Comparison of ENCODE assay signal across 11 cellular contexts in the genomic region with DNA sequence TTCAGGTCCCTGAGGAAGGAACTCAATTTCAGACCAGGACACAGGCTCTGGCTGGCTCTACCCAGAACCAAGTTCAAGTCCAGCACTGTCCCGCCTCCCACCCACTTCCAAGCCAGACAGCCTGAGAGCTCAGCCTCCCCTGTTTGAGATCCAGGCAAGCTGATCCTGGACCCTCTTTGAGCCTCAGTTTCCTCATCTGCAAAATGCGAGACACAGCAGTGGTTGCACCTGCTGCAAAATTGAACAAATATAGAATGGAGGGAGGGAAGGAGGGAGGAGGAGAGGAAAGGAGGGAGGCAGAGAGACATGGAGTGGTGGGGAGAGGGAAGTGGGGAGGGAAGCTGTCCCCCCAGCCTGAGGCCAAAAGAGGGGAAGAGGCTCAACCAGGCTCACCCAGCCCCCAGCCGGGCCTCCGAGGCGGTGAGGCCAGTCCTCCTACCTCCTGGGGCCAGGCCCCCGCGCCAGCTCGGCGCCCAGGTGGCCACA. TPM values are rescaled to one million over a fixed set of nuclear protein-coding genes. Genes with fewer than 3 reads are reported as not detected.
DNase-seq lines count a peak whose midpoint lies in the region; ATAC-seq and TF ChIP-seq lines count a peak whose summit lies in the region.
"Had no signal": no experiment of that assay in that cellular context is flagged by ENCODE, and none has a peak within 500 bp of the region (broad histone marks: within the 10 kb centered on the region; RNA-seq: fewer than 3 reads in every experiment).

No MANE protein-coding gene starts in this region.

- no peak overlapping the region for H3K27ac Mint-ChIP-seq in activated CD8-positive, alpha-beta T cell treated with anti-CD3 and anti-CD28 coated beads for 36 hours
- H3K27ac Mint-ChIP-seq in activated CD8-positive, alpha-beta T cell treated with anti-CD3 and anti-CD28 coated beads, Interleukin-2, amount 10 ng/mL, durations not matched to agents 7 days and 5 days = no peak overlapping the region
- H3K27ac Mint-ChIP-seq in T-cell = no peak overlapping the region
- H3K27ac Mint-ChIP-seq: activated T-helper 1 cell treated with anti-CD3 and anti-CD28 coated beads, Interleukin-12 subunit alpha, Interleukin-12 subunit beta, Interleukin-2, Interleukin-4 antibody, amounts not matched to agents 30 ng/mL and 10 ng/mL and 1 ng/mL, durations not matched to agents 14 hours and 24 hours and 36 hours had no signal

- H3K36me3 ChIP-seq in iPS-15b (ENCODE audit: control insufficient read depth, insufficient read depth, low read length) = no peaks in the 10 kb centered on the region
- H3K36me3 ChIP-seq in smooth muscle cell (ENCODE audit: low read depth) = no peaks in the 10 kb centered on the region

- H3K4me2 ChIP-seq in smooth muscle cell = peak overlapping the region; percentile 95

- peak overlapping the region; percentile 56 for H3K4me3 ChIP-seq in iPS-15b (ENCODE audit: low read depth, low read length)
- H3K4me3 ChIP-seq in smooth muscle cell = peak overlapping the region; percentile 64

- DNase-seq in activated CD8-positive, alpha-beta T cell treated with anti-CD3 and anti-CD28 coated beads for 36 hours = no peak
- DNase-seq in activated CD8-positive, alpha-beta T cell treated with anti-CD3 and anti-CD28 coated beads, Interleukin-2, amount 10 ng/mL, durations not matched to agents 7 days and 5 days = no peak
- DNase-seq in T-cell = no peak
- DNase-seq in smooth muscle cell (lab: John Stamatoyannopoulos, UW; ENCODE audit: unreplicated experiment) = no peak
- DNase-seq in DMS153 treated with DMSO at 0.1 percent for 48 hours (lab: John Stamatoyannopoulos, UW; ENCODE audit: unreplicated experiment) = no peak
- DNase-seq in LoVo (ENCODE audit: low spot score) = no peak
- DNase-seq in NCI-H1436 treated with DMSO at 0.1 percent for 48 hours (lab: John Stamatoyannopoulos, UW) = no peak
- DNase-seq: NCI-H2227 treated with DMSO at 0.1 percent for 48 hours had no signal

- H3K79me2 ChIP-seq in smooth muscle cell (ENCODE audit: low read depth) = no peaks in the 10 kb centered on the region

- H3K36me3 Mint-ChIP-seq in activated CD8-positive, alpha-beta T cell treated with anti-CD3 and anti-CD28 coated beads for 36 hours (ENCODE audit: low read depth) = no peaks in the 10 kb centered on the region
- no peaks in the 10 kb centered on the region for H3K36me3 Mint-ChIP-seq in activated CD8-positive, alpha-beta T cell treated with anti-CD3 and anti-CD28 coated beads, Interleukin-2, amount 10 ng/mL, durations not matched to agents 7 days and 5 days (ENCODE audit: low read depth)
- H3K36me3 Mint-ChIP-seq in T-cell = no peaks in the 10 kb centered on the region

- TF ChIP-seq CTCF in activated CD8-positive, alpha-beta T cell treated with anti-CD3 and anti-CD28 coated beads for 36 hours (IDR thresholded peaks at IDR 0.05) = no peak
- no peak for TF ChIP-seq CTCF in smooth muscle cell (IDR thresholded peaks at IDR 0.05; ENCODE audit: borderline replicate concordance, insufficient read depth, poor library complexity, severe bottlenecking)

- H3K9ac ChIP-seq in iPS-15b (ENCODE audit: low read depth, low read length) = no peak overlapping the region
- no peak overlapping the region for H3K9ac ChIP-seq in smooth muscle cell (ENCODE audit: low read depth)

- peaks cover 2% of the 10 kb centered on the region for H3K4me1 ChIP-seq in iPS-15b (ENCODE audit: control insufficient read depth, insufficient read depth, low read length)
- H3K4me1 ChIP-seq in smooth muscle cell (ENCODE audit: low read depth) = no peaks in the 10 kb centered on the region

- no peak for ATAC-seq in activated CD8-positive, alpha-beta T cell treated with anti-CD3 and anti-CD28 coated beads for 36 hours
- no peak for ATAC-seq in activated CD8-positive, alpha-beta T cell treated with anti-CD3 and anti-CD28 coated beads, Interleukin-2, amount 10 ng/mL, durations not matched to agents 7 days and 5 days
- ATAC-seq in T-cell (replicated peaks in 1 of 4) = peak in 1 of 4 experiments; percentile 18

- intact Hi-C loops in activated CD8-positive, alpha-beta T cell treated with anti-CD3 and anti-CD28 coated beads for 36 hours (cut with micrococcal nuclease) = no loop called here

- H3K9me3 ChIP-seq in iPS-15b (ENCODE audit: control insufficient read depth, insufficient read depth, low read length) = no peaks in the 10 kb centered on the region
- no peaks in the 10 kb centered on the region for H3K9me3 ChIP-seq in smooth muscle cell (replicated peaks; ENCODE audit: low read depth)

- no peak overlapping the region for H2AFZ ChIP-seq in smooth muscle cell (ENCODE audit: low read depth)

- no peak overlapping the region for H3K27ac ChIP-seq in smooth muscle cell (ENCODE audit: low read depth)

- CTCF ChIA-PET in activated CD8-positive, alpha-beta T cell treated with anti-CD3 and anti-CD28 coated beads for 36 hours (lab: Charles Lee) = interaction anchor here (0.7 to 1.7 kb wide), 8 partner anchors 9 to 56 kb away, joined by 3 to 6 read pairs (median 3); a partner anchor contains a TSS
- CTCF ChIA-PET in activated CD8-positive, alpha-beta T cell treated with anti-CD3 and anti-CD28 coated beads, Interleukin-2, amount 10 ng/mL, durations not matched to agents 7 days and 5 days (lab: Charles Lee) = interaction anchor here (0.9 to 1.6 kb wide), 4 partner anchors 13 to 36 kb away, joined by 3 read pairs; a partner anchor contains a TSS
- CTCF ChIA-PET in T-cell (lab: Charles Lee) = no interaction called here

- no peaks in the 10 kb centered on the region for H4K20me1 ChIP-seq in smooth muscle cell (ENCODE audit: low read depth)

- H3K4me3 Mint-ChIP-seq in activated CD8-positive, alpha-beta T cell treated with anti-CD3 and anti-CD28 coated beads for 36 hours = peak overlapping the region; percentile 8
- no peak overlapping the region for H3K4me3 Mint-ChIP-seq in activated CD8-positive, alpha-beta T cell treated with anti-CD3 and anti-CD28 coated beads, Interleukin-2, amount 10 ng/mL, durations not matched to agents 7 days and 5 days
- peak overlapping the region; percentile 25 to 62 (median 42) for H3K4me3 Mint-ChIP-seq in T-cell
- H3K4me3 Mint-ChIP-seq: activated T-helper 1 cell treated with anti-CD3 and anti-CD28 coated beads, Interleukin-12 subunit alpha, Interleukin-12 subunit beta, Interleukin-2, Interleukin-4 antibody, amounts not matched to agents 30 ng/mL and 10 ng/mL and 1 ng/mL, durations not matched to agents 14 hours and 24 hours and 36 hours had no signal

- POLR2A ChIA-PET in activated CD8-positive, alpha-beta T cell treated with anti-CD3 and anti-CD28 coated beads for 36 hours (lab: Charles Lee) = interaction anchor here (1.1 kb wide), 1 partner anchor 56 kb away, joined by 3 read pairs; no protein-coding TSS in a partner anchor
- POLR2A ChIA-PET in activated CD8-positive, alpha-beta T cell treated with anti-CD3 and anti-CD28 coated beads, Interleukin-2, amount 10 ng/mL, durations not matched to agents 7 days and 5 days (lab: Charles Lee) = no interaction called here
- POLR2A ChIA-PET in T-cell (lab: Charles Lee) = interaction anchor here in 1 of 2 donors (0.6 kb wide), 1 partner anchor 10 kb away, joined by 7 read pairs; no protein-coding TSS in a partner anchor

- peaks cover 2% of the 10 kb centered on the region for H3K9me3 Mint-ChIP-seq in activated CD8-positive, alpha-beta T cell treated with anti-CD3 and anti-CD28 coated beads for 36 hours
- H3K9me3 Mint-ChIP-seq in activated CD8-positive, alpha-beta T cell treated with anti-CD3 and anti-CD28 coated beads, Interleukin-2, amount 10 ng/mL, durations not matched to agents 7 days and 5 days (ENCODE audit: insufficient read depth) = no peaks in the 10 kb centered on the region
- no peaks in the 10 kb centered on the region for H3K9me3 Mint-ChIP-seq in T-cell
- H3K9me3 Mint-ChIP-seq: activated T-helper 1 cell treated with anti-CD3 and anti-CD28 coated beads, Interleukin-12 subunit alpha, Interleukin-12 subunit beta, Interleukin-2, Interleukin-4 antibody, amounts not matched to agents 30 ng/mL and 10 ng/mL and 1 ng/mL, durations not matched to agents 14 hours and 24 hours and 36 hours had no signal

- H3F3A ChIP-seq in smooth muscle cell (ENCODE audit: low read depth) = no peaks in the 10 kb centered on the region

- H3K27me3 Mint-ChIP-seq in activated CD8-positive, alpha-beta T cell treated with anti-CD3 and anti-CD28 coated beads for 36 hours = peaks cover 16% of the 10 kb centered on the region
- H3K27me3 Mint-ChIP-seq in activated CD8-positive, alpha-beta T cell treated with anti-CD3 and anti-CD28 coated beads, Interleukin-2, amount 10 ng/mL, durations not matched to agents 7 days and 5 days (ENCODE audit: low read depth) = peaks cover 19% of the 10 kb centered on the region
- peaks cover 4 to 14% of the 10 kb centered on the region in 2 donors for H3K27me3 Mint-ChIP-seq in T-cell

- peaks cover 15% of the 10 kb centered on the region for H3K4me1 Mint-ChIP-seq in activated CD8-positive, alpha-beta T cell treated with anti-CD3 and anti-CD28 coated beads for 36 hours (ENCODE audit: low read depth)
- H3K4me1 Mint-ChIP-seq in activated CD8-positive, alpha-beta T cell treated with anti-CD3 and anti-CD28 coated beads, Interleukin-2, amount 10 ng/mL, durations not matched to agents 7 days and 5 days (ENCODE audit: low read depth) = peaks cover 13% of the 10 kb centered on the region
- H3K4me1 Mint-ChIP-seq in T-cell = peaks cover 10 to 22% (median 13%) of the 10 kb centered on the region in 3 donors

- WGBS in smooth muscle cell (ENCODE audit: low lambda C conversion rate) = 95% methylated on average over 2 of the region's 9 CpGs

- peaks cover 33% of the 10 kb centered on the region for H3K27me3 ChIP-seq in iPS-15b (ENCODE audit: control insufficient read depth, insufficient read depth, low read length)
- peaks cover 9% of the 10 kb centered on the region for H3K27me3 ChIP-seq in smooth muscle cell (ENCODE audit: low read depth)

RNA-seq across cellular contexts. Expression of a gene that starts 0.7 kb away (rescaled TPM):
- total RNA-seq in activated CD8-positive, alpha-beta T cell treated with anti-CD3 and anti-CD28 coated beads for 36 hours = not detected
- not detected for total RNA-seq in activated CD8-positive, alpha-beta T cell treated with anti-CD3 and anti-CD28 coated beads, Interleukin-2, amount 10 ng/mL, durations not matched to agents 7 days and 5 days
- total RNA-seq in T-cell = not detected
- total RNA-seq in smooth muscle cell = 0.31 and 1.5 TPM in 2 replicates
- 0.63 and 1.5 TPM in 2 replicates for polyA plus RNA-seq in smooth muscle cell
- total RNA-seq: activated T-helper 1 cell treated with anti-CD3 and anti-CD28 coated beads, Interleukin-12 subunit alpha, Interleukin-12 subunit beta, Interleukin-2, Interleukin-4 antibody, amounts not matched to agents 30 ng/mL and 10 ng/mL and 1 ng/mL, durations not matched to agents 14 hours and 24 hours and 36 hours; epithelial cell of proximal tubule had no signal

RNA-seq across cellular contexts. Expression of a gene that starts 13.0 kb away (rescaled TPM):
- not detected for total RNA-seq in activated CD8-positive, alpha-beta T cell treated with anti-CD3 and anti-CD28 coated beads for 36 hours
- not detected for total RNA-seq in activated CD8-positive, alpha-beta T cell treated with anti-CD3 and anti-CD28 coated beads, Interleukin-2, amount 10 ng/mL, durations not matched to agents 7 days and 5 days
- total RNA-seq in T-cell = not detected
- 0.45 TPM in 1 of 2 replicates, not detected in the other for total RNA-seq in smooth muscle cell
- not detected in 2 replicates for polyA plus RNA-seq in smooth muscle cell
- total RNA-seq: activated T-helper 1 cell treated with anti-CD3 and anti-CD28 coated beads, Interleukin-12 subunit alpha, Interleukin-12 subunit beta, Interleukin-2, Interleukin-4 antibody, amounts not matched to agents 30 ng/mL and 10 ng/mL and 1 ng/mL, durations not matched to agents 14 hours and 24 hours and 36 hours; epithelial cell of proximal tubule had no signal

RNA-seq across cellular contexts. Expression of a gene that starts 22.6 kb away (rescaled TPM):
- 1 to 10 TPM; 3.5 to 3.6 TPM for total RNA-seq in activated CD8-positive, alpha-beta T cell treated with anti-CD3 and anti-CD28 coated beads for 36 hours
- total RNA-seq in activated CD8-positive, alpha-beta T cell treated with anti-CD3 and anti-CD28 coated beads, Interleukin-2, amount 10 ng/mL, durations not matched to agents 7 days and 5 days = 1 to 10 TPM; 7.3 to 7.4 TPM
- 10 to 100 TPM in 3 of 5 donors, 1 to 10 TPM in 2; 5.9 to 13.3 (median 10.5) TPM for total RNA-seq in T-cell
- 6.8 and 9.7 TPM in 2 replicates for total RNA-seq in smooth muscle cell
- 11.5 and 11.6 TPM in 2 replicates for polyA plus RNA-seq in smooth muscle cell

RNA-seq across cellular contexts. Expression of a gene that starts 27.9 kb away (rescaled TPM):
- total RNA-seq in activated CD8-positive, alpha-beta T cell treated with anti-CD3 and anti-CD28 coated beads for 36 hours = 10 to 100 TPM; 28.1 to 31.8 TPM
- total RNA-seq in activated CD8-positive, alpha-beta T cell treated with anti-CD3 and anti-CD28 coated beads, Interleukin-2, amount 10 ng/mL, durations not matched to agents 7 days and 5 days = 10 to 100 TPM; 36.6 to 40.3 TPM
- total RNA-seq in T-cell (10 to 100 TPM; 21.0 to 41.4 (median 35.3) TPM), smooth muscle cell (46.6 and 68.1 TPM in 2 replicates)
- polyA plus RNA-seq in smooth muscle cell = 89.6 and 98.1 TPM in 2 replicates

RNA-seq across cellular contexts. Expression of a gene that starts 42.3 kb away (rescaled TPM):
- 10 to 100 TPM; 89.7 to 98.4 TPM for total RNA-seq in activated CD8-positive, alpha-beta T cell treated with anti-CD3 and anti-CD28 coated beads for 36 hours
- total RNA-seq in activated CD8-positive, alpha-beta T cell treated with anti-CD3 and anti-CD28 coated beads, Interleukin-2, amount 10 ng/mL, durations not matched to agents 7 days and 5 days = 100 to 1,000 TPM; 222 to 230 TPM
- total RNA-seq in T-cell (10 to 100 TPM; 43.9 to 62.0 (median 52.2) TPM), smooth muscle cell (3.7 and 5.2 TPM in 2 replicates)
- polyA plus RNA-seq in smooth muscle cell = 14.4 and 22.4 TPM in 2 replicates

Comparison
In these comparisons a context has a peak if more than half of its experiments do, and no peak if none do; other contexts are left out.
1. CTCF ChIA-PET loops: an anchor here in activated CD8-positive, alpha-beta T cell treated with anti-CD3 and anti-CD28 coated beads for 36 hours (0.7 to 1.7 kb wide) and activated CD8-positive, alpha-beta T cell treated with anti-CD3 and anti-CD28 coated beads, Interleukin-2, amount 10 ng/mL, durations not matched to agents 7 days and 5 days (0.9 to 1.6 kb wide); none called in T-cell.